Comparison of ENCODE assay signal across 18 cellular contexts in the genomic region with DNA sequence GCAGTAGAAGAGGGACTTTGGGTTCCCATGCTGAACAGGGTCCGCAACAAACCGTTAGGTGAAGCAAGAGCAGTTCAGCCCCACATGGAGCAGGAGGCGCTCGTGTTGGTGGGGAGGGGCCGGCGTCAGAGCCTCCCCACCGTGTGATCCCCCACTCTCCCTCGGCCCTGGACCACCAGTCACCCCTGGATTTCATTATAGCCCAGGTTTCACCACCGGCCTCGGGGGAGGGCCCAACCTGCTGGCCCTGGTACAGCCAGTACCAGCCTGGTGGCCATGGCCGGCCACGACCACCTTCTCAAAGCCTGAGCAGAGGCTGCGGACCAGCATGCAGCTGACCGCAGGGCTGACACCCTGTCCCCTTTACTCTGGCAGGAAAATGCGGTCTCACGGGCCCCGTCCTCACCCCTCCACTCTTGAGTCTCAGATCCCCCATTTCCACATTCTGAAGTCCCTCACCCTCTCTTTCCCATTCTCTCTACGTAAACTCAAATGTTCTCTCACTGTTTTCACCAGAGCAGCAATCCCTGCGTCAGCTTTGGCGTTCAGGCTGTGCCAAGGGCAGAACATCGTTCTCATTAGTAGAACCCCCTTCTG. TPM values are rescaled to one million over a fixed set of nuclear protein-coding genes. Genes with fewer than 3 reads are reported as not detected.
"Had no signal": no experiment of that assay in that cellular context is flagged by ENCODE, and none has a peak within 500 bp of the region (broad histone marks: within the 10 kb centered on the region; RNA-seq: fewer than 3 reads in every experiment).

No MANE protein-coding gene starts in this region.

- H3K4me3 ChIP-seq: cardiac muscle cell, colonic mucosa, esophagus squamous epithelium, skin epidermis, upper lobe of left lung had no signal

- H3K36me3 ChIP-seq: cardiac muscle cell, colonic mucosa, esophagus squamous epithelium had no signal

- H3K9me3 ChIP-seq: colonic mucosa had no signal

- DNase-seq: activated CD4-positive, alpha-beta memory T cell treated with anti-CD3 and anti-CD28 coated beads for 36 hours; activated CD4-positive, CD25-positive, alpha-beta regulatory T cell treated with anti-CD3 and anti-CD28 coated beads, Interleukin-2, amount 50 U/mL, for 72 hours; activated naive CD8-positive, alpha-beta T cell treated with anti-CD3 and anti-CD28 coated beads, Interleukin-2, amount 10 ng/mL, durations not matched to agents 7 days and 5 days; activated T-cell treated with anti-CD3 and anti-CD28 coated beads, Interleukin-2, amount 50 U/mL, for 48 hours; anterior cingulate cortex; colonic mucosa; esophagus squamous epithelium; foreskin fibroblast; left colon; nephron progenitor cell; retina; substantia nigra had no signal

- H3K36me3 Mint-ChIP-seq: activated naive CD8-positive, alpha-beta T cell treated with anti-CD3 and anti-CD28 coated beads, Interleukin-2, amount 10 ng/mL, durations not matched to agents 7 days and 5 days; stimulated activated effector memory CD8-positive, alpha-beta T cell treated with anti-CD3 and anti-CD28 coated beads, Interleukin-12 subunit alpha, Interleukin-12 subunit beta, amount 100 ng/mL, for 72 hours had no signal

- H3K79me2 ChIP-seq: parathyroid adenoma had no signal

- H2AFZ ChIP-seq: parathyroid adenoma had no signal

- H3K4me3 Mint-ChIP-seq: activated CD4-positive, alpha-beta memory T cell treated with anti-CD3 and anti-CD28 coated beads for 36 hours; activated naive CD8-positive, alpha-beta T cell treated with anti-CD3 and anti-CD28 coated beads, Interleukin-2, amount 10 ng/mL, durations not matched to agents 7 days and 5 days; nephron progenitor cell; stimulated activated effector memory CD8-positive, alpha-beta T cell treated with anti-CD3 and anti-CD28 coated beads, Interleukin-12 subunit alpha, Interleukin-12 subunit beta, amount 100 ng/mL, for 72 hours had no signal

- H3K4me1 Mint-ChIP-seq: activated naive CD8-positive, alpha-beta T cell treated with anti-CD3 and anti-CD28 coated beads, Interleukin-2, amount 10 ng/mL, durations not matched to agents 7 days and 5 days had no signal

- ATAC-seq: left colon; stimulated activated effector memory CD8-positive, alpha-beta T cell treated with anti-CD3 and anti-CD28 coated beads, Interleukin-12 subunit alpha, Interleukin-12 subunit beta, amount 100 ng/mL, for 72 hours had no signal

- H3K9ac ChIP-seq: parathyroid adenoma had no signal

- H3K27ac Mint-ChIP-seq: activated CD4-positive, alpha-beta memory T cell treated with anti-CD3 and anti-CD28 coated beads for 36 hours; activated naive CD8-positive, alpha-beta T cell treated with anti-CD3 and anti-CD28 coated beads, Interleukin-2, amount 10 ng/mL, durations not matched to agents 7 days and 5 days; nephron progenitor cell; stimulated activated effector memory CD8-positive, alpha-beta T cell treated with anti-CD3 and anti-CD28 coated beads, Interleukin-12 subunit alpha, Interleukin-12 subunit beta, amount 100 ng/mL, for 72 hours had no signal

- H3K27me3 ChIP-seq: cardiac muscle cell, colonic mucosa, esophagus squamous epithelium, upper lobe of left lung had no signal

- H3K4me1 ChIP-seq: colonic mucosa, parathyroid adenoma had no signal

- H3K9me3 Mint-ChIP-seq: stimulated activated effector memory CD8-positive, alpha-beta T cell treated with anti-CD3 and anti-CD28 coated beads, Interleukin-12 subunit alpha, Interleukin-12 subunit beta, amount 100 ng/mL, for 72 hours had no signal

- H3K27ac ChIP-seq: cardiac muscle cell, colonic mucosa, esophagus squamous epithelium, parathyroid adenoma had no signal

RNA-seq across cellular contexts. Expression of a gene that starts 8.6 kb away (rescaled TPM):
- total RNA-seq: activated CD4-positive, alpha-beta memory T cell treated with anti-CD3 and anti-CD28 coated beads for 36 hours; activated naive CD8-positive, alpha-beta T cell treated with anti-CD3 and anti-CD28 coated beads, Interleukin-2, amount 10 ng/mL, durations not matched to agents 7 days and 5 days; T-helper 2 cell treated with Interferon-gamma antibody and Interleukin-4, amounts not matched to agents 100 ng/mL and 5 ng/mL, for 36 hours had no signal
